In the genomic region with DNA sequence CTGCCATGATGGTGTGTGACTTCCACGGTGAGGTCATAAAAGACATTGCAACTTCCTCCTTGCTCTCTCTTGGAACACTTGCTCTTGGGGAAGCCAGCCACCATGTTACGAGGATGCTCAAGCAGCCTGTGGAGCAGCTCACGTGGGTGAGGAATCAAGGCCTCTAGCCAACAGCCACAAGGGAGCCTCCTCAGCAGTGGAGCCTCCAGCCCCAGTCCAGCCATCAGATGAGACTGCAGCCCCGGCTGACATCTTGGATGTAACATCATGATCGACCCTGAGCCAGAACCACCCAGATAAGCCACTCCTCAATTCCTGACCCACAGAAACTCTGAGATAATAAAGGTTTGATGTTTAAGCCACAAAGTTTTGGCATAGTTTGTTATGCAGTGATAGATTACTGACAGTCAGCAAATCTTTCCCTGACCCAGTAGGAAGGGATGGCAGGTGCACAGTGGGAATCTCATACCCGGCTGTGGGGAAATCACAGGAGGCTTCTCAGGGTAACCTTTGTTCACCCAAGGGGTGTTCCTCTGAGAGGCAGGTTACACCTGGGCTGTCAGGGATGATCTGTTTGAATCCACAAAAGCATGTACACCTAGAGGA, we compare ENCODE assay signal across 21 cellular contexts.
"Had no signal": no experiment of that assay in that cellular context is flagged by ENCODE, and none has a peak within 500 bp of the region (broad histone marks: within the 10 kb centered on the region; RNA-seq: fewer than 3 reads in every experiment).

No MANE protein-coding gene starts in this region.

- H3K4me3 ChIP-seq: cardiac muscle cell, lower lobe of right lung, testis had no signal

- H3K27ac ChIP-seq: cardiac muscle cell, foreskin keratinocyte, lower lobe of right lung, testis, WERI-Rb-1 had no signal

- H3K36me3 ChIP-seq: cardiac muscle cell, lower lobe of right lung, WERI-Rb-1 had no signal

- DNase-seq: activated CD4-positive, alpha-beta T cell treated with anti-CD3 and anti-CD28 coated beads, Interleukin-2, amount 10 ng/mL, durations not matched to agents 7 days and 5 days; activated CD4-positive, CD25-positive, alpha-beta regulatory T cell treated with anti-CD3 and anti-CD28 coated beads, Interleukin-2, amount 50 U/mL, for 72 hours; activated CD8-positive, alpha-beta memory T cell treated with anti-CD3 and anti-CD28 coated beads, Interleukin-2, amount 10 ng/mL, durations not matched to agents 7 days and 5 days; activated CD8-positive, alpha-beta T cell treated with anti-CD3 and anti-CD28 coated beads for 36 hours; activated gamma-delta T cell; activated naive CD4-positive, alpha-beta T cell treated with anti-CD3 and anti-CD28 coated beads, Interleukin-2, amount 50 U/mL, for 16 hours; activated naive CD8-positive, alpha-beta T cell treated with anti-CD3 and anti-CD28 coated beads, Interleukin-2, amount 50 U/mL, for 24 hours; activated T-cell treated with anti-CD3 and anti-CD28 coated beads for 4 hours; effector CD4-positive, alpha-beta T cell; foreskin keratinocyte; lower lobe of right lung; naive thymus-derived CD4-positive, alpha-beta T cell; occipital lobe; posterior cingulate gyrus; stimulated activated CD4-positive, alpha-beta T cell treated with anti-CD3 and anti-CD28 coated beads, Interleukin-2, amount 100 ng/mL, for 48 hours; stimulated activated CD8-positive, alpha-beta memory T cell treated with anti-CD3 and anti-CD28 coated beads, Interleukin-4, amount 100 ng/mL, for 48 hours; stimulated activated naive CD4-positive, alpha-beta T cell; testis; trophoblast cell; WERI-Rb-1 had no signal

- H3K27me3 ChIP-seq: foreskin keratinocyte, testis had no signal

- H3K9me3 ChIP-seq: lower lobe of right lung, testis had no signal
